ENCODE assay signal across 16 cellular contexts in the genomic region with DNA sequence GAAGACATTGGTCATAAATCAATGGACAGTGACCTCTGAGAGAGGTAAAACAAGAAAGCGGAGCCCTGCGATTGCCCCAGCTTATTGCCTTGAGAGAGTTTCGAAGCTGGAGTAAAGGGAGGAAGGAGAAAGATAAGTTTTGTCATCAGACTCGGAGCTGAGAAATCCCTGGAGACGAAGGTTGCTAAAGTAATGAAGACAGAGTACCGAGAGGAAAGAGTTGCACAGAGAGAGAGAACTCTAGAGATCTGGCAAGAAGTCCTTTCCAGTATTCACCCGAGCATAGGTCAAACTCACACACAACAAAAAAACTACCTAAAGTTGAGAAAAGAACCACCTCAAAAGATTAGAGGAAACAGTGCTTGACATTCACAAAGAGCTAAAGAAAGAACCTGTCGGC.
DNase-seq lines count a peak whose midpoint lies in the region; ATAC-seq and TF ChIP-seq lines count a peak whose summit lies in the region.
"Had no signal": no experiment of that assay in that cellular context is flagged by ENCODE, and none has a peak within 500 bp of the region (broad histone marks: within the 10 kb centered on the region; RNA-seq: fewer than 3 reads in every experiment).

No MANE protein-coding gene starts in this region.

- H3K36me3 ChIP-seq in right atrium auricular region, result no peaks in the 10 kb centered on the region
- H3K36me3 ChIP-seq: HAP-1 had no signal

- intact Hi-C loops in Right ventricle myocardium inferior (cut with DNase I), result loop anchor here (10.0 kb wide), 1 partner anchor 50 kb away; no protein-coding TSS in a partner anchor
- intact Hi-C loops in right cardiac atrium (cut with DNase I), result no loop called here

- H3K9me3 ChIP-seq in right atrium auricular region, result peaks cover 0 to 7% of the 10 kb centered on the region in 2 donors
- no peaks in the 10 kb centered on the region for H3K9me3 ChIP-seq in right cardiac atrium (ENCODE audit: control insufficient read depth, low read length)

- 40% methylated on average over 8 of the region's 8 CpGs for WGBS in right cardiac atrium

- H3K27me3 Mint-ChIP-seq in neural crest cell (ENCODE audit: low read depth), result no peaks in the 10 kb centered on the region

- H3K27ac Mint-ChIP-seq in neural crest cell (ENCODE audit: unreplicated experiment), result peak overlapping the region; percentile 3
- H3K27ac Mint-ChIP-seq: CD14-positive monocyte; CD8-positive, alpha-beta T cell had no signal

- peaks cover 7% of the 10 kb centered on the region for H3K9me3 Mint-ChIP-seq in neural crest cell

- peaks cover 18% of the 10 kb centered on the region for H3K36me3 Mint-ChIP-seq in neural crest cell (ENCODE audit: low read depth)
- H3K36me3 Mint-ChIP-seq: CD14-positive monocyte; CD8-positive, alpha-beta T cell had no signal

- H3K27ac ChIP-seq in right atrium auricular region, result no peak overlapping the region
- H3K27ac ChIP-seq in right cardiac atrium (ENCODE audit: low read length), result no peak overlapping the region
- H3K27ac ChIP-seq: 22Rv1 had no signal

- ATAC-seq in Right ventricle myocardium inferior (peak; percentile 74), right cardiac atrium (peak; percentile 36 to 45), GM21390 (IDR thresholded peaks at IDR 0.05; ENCODE audit: unreplicated experiment) (no peak), HG03342 (IDR thresholded peaks at IDR 0.05; ENCODE audit: unreplicated experiment) (no peak)
- ATAC-seq: CD8-positive, alpha-beta T cell had no signal

- H3K27me3 ChIP-seq in right atrium auricular region (no peaks in the 10 kb centered on the region), right cardiac atrium (ENCODE audit: control insufficient read depth, insufficient read depth) (no peaks in the 10 kb centered on the region)

- H3K4me3 Mint-ChIP-seq in neural crest cell, result no peak overlapping the region
- H3K4me3 Mint-ChIP-seq: CD14-positive monocyte; CD8-positive, alpha-beta T cell had no signal

- no peak overlapping the region for H3K4me3 ChIP-seq in right atrium auricular region
- H3K4me3 ChIP-seq in right cardiac atrium (ENCODE audit: low read length), result peak overlapping the region; percentile 20
- H3K4me3 ChIP-seq: HAP-1 had no signal

- H3K4me1 ChIP-seq in right atrium auricular region (no peaks in the 10 kb centered on the region), right cardiac atrium (ENCODE audit: control insufficient read depth, insufficient read depth, low read length) (no peaks in the 10 kb centered on the region)
- H3K4me1 ChIP-seq: HAP-1 had no signal

- TF ChIP-seq CTCF in right atrium auricular region (IDR thresholded peaks at IDR 0.05) (no peak), neural crest cell (conservative IDR thresholded peaks at IDR 0.05) (no peak)

- DNase-seq in Right ventricle myocardium inferior (ENCODE audit: missing footprints) (peak; percentile 30), right atrium auricular region (ENCODE audit: low spot score) (no peak), right cardiac atrium (no peak), neural crest cell (ENCODE audit: low read depth, low spot score) (no peak), SHP77 (lab: John Stamatoyannopoulos, UW) (no peak)
- DNase-seq: CD8-positive, alpha-beta T cell; COR-L47; DMS153; DMS79 treated with DMSO at 0.1 percent for 48 hours; EL; GOT3 had no signal

- H3K4me1 Mint-ChIP-seq in neural crest cell, result peaks cover 47% of the 10 kb centered on the region
- H3K4me1 Mint-ChIP-seq: CD14-positive monocyte had no signal

Comparison
In these comparisons a context has a peak if more than half of its experiments do, and no peak if none do; other contexts are left out.
1. ATAC-seq: peak in Right ventricle myocardium inferior (single experiment) and right cardiac atrium (2 of 2); none in GM21390 (single experiment) and HG03342 (single experiment).